In genomic region chr13:53151692-53152421, GRCh38 we compare ENCODE assay signal across 1 cellular context.
TF ChIP-seq lines count a peak whose summit lies in the region.

No MANE protein-coding gene starts in this region.

TF ChIP-seq in HepG2, 621 proteins besides CTCF, POLR2A, EP300 and RAD21 (continued from another document):
- TF ChIP-seq ZNF569 (CRISPR knock-in tag; IDR thresholded peaks at IDR 0.05; ENCODE audit: borderline replicate concordance) = no peak
- TF ChIP-seq NFKB2 (CRISPR knock-in tag; IDR thresholded peaks at IDR 0.05; ENCODE audit: borderline replicate concordance) = no peak
- no peak for TF ChIP-seq TCF7L2 (IDR thresholded peaks at IDR 0.05; ENCODE audit: low read depth, low read length)
- no peak for TF ChIP-seq ZHX2 (IDR thresholded peaks at IDR 0.05; ENCODE audit: low read depth)
- TF ChIP-seq ZHX2 (CRISPR knock-in tag; IDR thresholded peaks at IDR 0.05; ENCODE audit: borderline replicate concordance) = no peak
- TF ChIP-seq SMC3 (IDR thresholded peaks at IDR 0.05; ENCODE audit: low read length) = peak; percentile 50; the same call in 1 of the 2 replicates
- no peak for TF ChIP-seq ZZZ3 (CRISPR knock-in tag; IDR thresholded peaks at IDR 0.05; ENCODE audit: borderline replicate concordance)
